ENCODE assay signal across 8 cellular contexts in genomic region chr14:23056257-23056955, GRCh38. TPM values are rescaled to one million over a fixed set of nuclear protein-coding genes. Genes with fewer than 3 reads are reported as not detected.
DNase-seq lines count a peak whose midpoint lies in the region; ATAC-seq and TF ChIP-seq lines count a peak whose summit lies in the region.

No MANE protein-coding gene starts in this region.

- CTCF ChIA-PET in CD4-positive, alpha-beta memory T cell (lab: Charles Lee; ENCODE audit: partially characterized antibody), result interaction anchor here (0.7 to 19.0 kb wide), 14 partner anchors 9 to 486 kb away, joined by 3 to 1070 read pairs (median 4); partner anchors contain the start of genes ACIN1, AJUBA and C14orf119

- POLR2A ChIA-PET in CD4-positive, alpha-beta memory T cell (lab: Charles Lee; ENCODE audit: partially characterized antibody), result interaction anchor here (0.7 to 9.4 kb wide), 6 partner anchors 15 to 70 kb away, joined by 3 to 82 read pairs (median 9); no protein-coding TSS in a partner anchor

- H3K27me3 ChIP-seq in CD4-positive, alpha-beta memory T cell (ENCODE audit: insufficient read depth, low read length), result no peaks in the 10 kb centered on the region
- no peaks in the 10 kb centered on the region for H3K27me3 ChIP-seq in heart left ventricle

- H3K27me3 Mint-ChIP-seq in CD4-positive, alpha-beta memory T cell, result peaks cover 0 to 1% of the 10 kb centered on the region in 2 donors

- H3K36me3 Mint-ChIP-seq in CD4-positive, alpha-beta memory T cell, result peaks cover 16 to 28% of the 10 kb centered on the region in 2 donors

- no peak overlapping the region for H3K27ac ChIP-seq in CD4-positive, alpha-beta memory T cell (ENCODE audit: low read depth, low read length)
- peak overlapping the region in 1 of 12 donors; percentile 68 for H3K27ac ChIP-seq in heart left ventricle

- peak; percentile 64 to 71 (median 65) for DNase-seq in CD4-positive, alpha-beta memory T cell
- peak; percentile 86 for DNase-seq in NAMALWA (ENCODE audit: low spot score)
- peak; percentile 54 for DNase-seq in activated effector memory CD4-positive, alpha-beta T cell treated with Interleukin-2 at 50 U/mL for 16 hours
- DNase-seq in heart left ventricle, result peak in 4 of 5 donors; percentile 61 to 81 (median 70)
- peak; percentile 47 for DNase-seq in renal cortical epithelial cell (ENCODE audit: low read depth)
- DNase-seq in NCI-H2029 (lab: John Stamatoyannopoulos, UW), result no peak

- WGBS in heart left ventricle, 4 donors, result 15 to 19% (median 17%) methylated on average over 14 of the region's 14 CpGs

- intact Hi-C loops in CD4-positive, alpha-beta memory T cell (cut with micrococcal nuclease), result loop anchor here (1.0 to 5.0 kb wide), 3 partner anchors 49 to 486 kb away; no protein-coding TSS in a partner anchor
- intact Hi-C loops in heart left ventricle (cut with DNase I), result loop anchor here in 3 of 10 donors (2.0 to 10.0 kb wide), 3 partner anchors 62 to 502 kb away; no protein-coding TSS in a partner anchor

- peak overlapping the region in 1 of 2 donors; percentile 11 for H3K4me3 ChIP-seq in CD4-positive, alpha-beta memory T cell (ENCODE audit: low read length in 2 of 2)
- H3K4me3 ChIP-seq in heart left ventricle, result peak overlapping the region in 10 of 12 donors; percentile 56 to 84 (median 70)

- peaks cover 17% of the 10 kb centered on the region for H3K36me3 ChIP-seq in CD4-positive, alpha-beta memory T cell (ENCODE audit: insufficient read depth, low read length)
- H3K36me3 ChIP-seq in heart left ventricle, result peaks cover 0 to 33% (median 31%) of the 10 kb centered on the region in 9 donors

- no peaks in the 10 kb centered on the region for H3K9me3 Mint-ChIP-seq in CD4-positive, alpha-beta memory T cell

- peaks cover 17% of the 10 kb centered on the region for H3K4me1 ChIP-seq in CD4-positive, alpha-beta memory T cell (ENCODE audit: insufficient read depth, low read length)
- H3K4me1 ChIP-seq in heart left ventricle, result peaks cover 0 to 28% (median 16%) of the 10 kb centered on the region in 12 donors

- H3K4me1 Mint-ChIP-seq in CD4-positive, alpha-beta memory T cell, result peaks cover 11 to 21% (median 15%) of the 10 kb centered on the region in 4 donors

- H3K27ac Mint-ChIP-seq in CD4-positive, alpha-beta memory T cell, result peak overlapping the region in 5 of 7 donors; percentile 70 to 84 (median 77)

- ATAC-seq in GM21737 (IDR thresholded peaks at IDR 0.05; ENCODE audit: unreplicated experiment), result peak; percentile 50
- ATAC-seq in heart left ventricle, result peak; percentile 26 to 52 (median 50)
- ATAC-seq in HG02763 (IDR thresholded peaks at IDR 0.05; ENCODE audit: unreplicated experiment), result no peak

- no peak for TF ChIP-seq POLR2A in heart left ventricle (IDR thresholded peaks at IDR 0.05)

- no peaks in the 10 kb centered on the region for H3K9me3 ChIP-seq in CD4-positive, alpha-beta memory T cell (ENCODE audit: control insufficient read depth in 1 of 2, low read length in 2 of 2)
- H3K9me3 ChIP-seq in heart left ventricle, result no peaks in the 10 kb centered on the region

- H3K4me3 Mint-ChIP-seq in CD4-positive, alpha-beta memory T cell, result peak overlapping the region; percentile 81 to 95 (median 88)

- TF ChIP-seq CTCF in heart left ventricle (IDR thresholded peaks at IDR 0.05), result peak; percentile 48 to 75 (median 66)

RNA-seq across cellular contexts. Expression of gene CDH24, which starts 0.9 kb away (rescaled TPM):
- total RNA-seq in CD4-positive, alpha-beta memory T cell, result 1 to 10 TPM; 1.3 to 1.6 TPM
- under 1 TPM; 0.15 to 0.53 TPM for polyA plus RNA-seq in CD4-positive, alpha-beta memory T cell
- total RNA-seq in heart left ventricle (1 to 10 TPM in 8 of 9 donors, under 1 TPM in 1; 0.72 to 3.3 (median 1.9) TPM), renal cortical epithelial cell (3.5 and 6.1 TPM in 2 replicates)
- polyA plus RNA-seq in heart left ventricle, result 1 to 10 TPM; 1.6 to 2.8 TPM

RNA-seq across cellular contexts. Expression of gene PSMB11, which starts 14.4 kb away (rescaled TPM):
- not detected for total RNA-seq in CD4-positive, alpha-beta memory T cell
- polyA plus RNA-seq in CD4-positive, alpha-beta memory T cell, result not detected
- total RNA-seq in heart left ventricle (not detected), renal cortical epithelial cell (not detected in 2 replicates)
- not detected for polyA plus RNA-seq in heart left ventricle

RNA-seq across cellular contexts. Expression of gene PSMB5, which starts 21.7 kb away (rescaled TPM):
- 10 to 100 TPM; 31.4 to 33.6 TPM for total RNA-seq in CD4-positive, alpha-beta memory T cell
- polyA plus RNA-seq in CD4-positive, alpha-beta memory T cell, result 10 to 100 TPM; 52.9 to 56.6 TPM
- total RNA-seq in heart left ventricle (100 to 1,000 TPM; 113 to 186 (median 122) TPM), renal cortical epithelial cell (167 and 251 TPM in 2 replicates)
- polyA plus RNA-seq in heart left ventricle, result 100 to 1,000 TPM in 1 of 2 donors, 10 to 100 TPM in 1; 75.7 to 233 TPM

RNA-seq across cellular contexts. Expression of gene ACIN1, which starts 38.5 kb away (rescaled TPM):
- total RNA-seq in CD4-positive, alpha-beta memory T cell, result 100 to 1,000 TPM; 317 to 327 TPM
- polyA plus RNA-seq in CD4-positive, alpha-beta memory T cell, result 10 to 100 TPM in 1 of 2 donors, 1 to 10 TPM in 1; 1.2 to 20.5 TPM
- total RNA-seq in heart left ventricle (10 to 100 TPM; 42.0 to 91.2 (median 65.6) TPM), renal cortical epithelial cell (34.0 and 103 TPM in 2 replicates)
- polyA plus RNA-seq in heart left ventricle, result 10 to 100 TPM; 46.2 to 71.5 TPM

RNA-seq across cellular contexts. Expression of gene C14orf119, which starts 38.9 kb away (rescaled TPM):
- 10 to 100 TPM; 49.7 to 54.0 TPM for total RNA-seq in CD4-positive, alpha-beta memory T cell
- polyA plus RNA-seq in CD4-positive, alpha-beta memory T cell, result 100 to 1,000 TPM in 1 of 2 donors, 10 to 100 TPM in 1; 80.1 to 147 TPM
- total RNA-seq in heart left ventricle (10 to 100 TPM; 15.3 to 35.9 (median 29.6) TPM), renal cortical epithelial cell (61.6 and 71.0 TPM in 2 replicates)
- 10 to 100 TPM in 1 of 2 donors, 1 to 10 TPM in 1; 8.1 to 47.7 TPM for polyA plus RNA-seq in heart left ventricle
